14 cellular contexts compared by ENCODE assay signal in the genomic region with DNA sequence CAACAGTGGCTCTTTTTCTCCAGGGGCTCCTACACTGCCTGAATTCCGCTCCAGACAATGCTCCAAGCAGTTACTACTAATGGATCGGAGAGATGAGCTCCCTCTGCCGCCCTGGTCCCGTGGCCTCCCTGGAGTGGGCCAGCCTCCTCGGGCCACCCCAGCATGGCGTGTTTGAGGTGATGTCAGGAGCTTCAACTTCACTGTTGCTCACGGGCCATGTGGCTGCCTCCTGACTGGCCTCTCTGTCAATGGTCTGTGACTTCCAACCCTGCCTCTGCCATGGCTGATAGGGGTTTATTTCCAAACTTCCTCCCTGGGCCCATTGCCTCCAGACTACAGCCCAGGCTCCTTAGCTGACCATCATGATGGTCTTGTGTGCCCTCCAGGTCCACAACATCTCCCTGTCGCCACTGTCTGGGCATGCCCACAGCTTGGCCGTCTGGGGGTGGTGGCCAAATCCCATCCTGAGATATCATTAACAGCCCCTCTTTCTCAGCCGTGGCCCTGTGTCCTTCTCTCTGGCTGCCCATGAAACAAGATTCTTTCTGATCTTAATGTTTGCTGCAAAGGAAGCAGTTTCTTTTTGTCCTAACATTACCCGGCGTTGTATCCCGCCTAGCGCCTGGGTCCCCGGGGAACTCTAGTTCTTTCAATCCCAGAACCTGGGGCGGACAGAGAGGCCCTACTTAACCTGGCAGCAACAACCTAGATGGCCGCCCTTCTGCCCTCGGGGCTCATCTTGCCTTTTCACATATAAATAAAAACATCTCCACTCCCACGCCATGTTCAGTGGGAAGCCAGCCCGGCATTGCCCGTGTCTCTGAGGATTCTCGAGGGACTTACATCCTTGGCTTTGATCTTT. TPM values are rescaled to one million over a fixed set of nuclear protein-coding genes. Genes with fewer than 3 reads are reported as not detected.
DNase-seq lines count a peak whose midpoint lies in the region; ATAC-seq and TF ChIP-seq lines count a peak whose summit lies in the region.
"Had no signal": no experiment of that assay in that cellular context is flagged by ENCODE, and none has a peak within 500 bp of the region (broad histone marks: within the 10 kb centered on the region; RNA-seq: fewer than 3 reads in every experiment).

No MANE protein-coding gene starts in this region.

- intact Hi-C loops in left ventricle myocardium superior (cut with micrococcal nuclease) (no loop called here), prostate gland (cut with DNase I) (no loop called here)

- H3K27me3 Mint-ChIP-seq in WTC11 (ENCODE audit: low read depth) (no peaks in the 10 kb centered on the region), endodermal cell (ENCODE audit: insufficient read depth) (peaks cover 20% of the 10 kb centered on the region)

- no peaks in the 10 kb centered on the region for H3K9me2 ChIP-seq in GM23248 (ENCODE audit: insufficient read depth)

- H3F3A ChIP-seq in GM23248 (ENCODE audit: insufficient read depth): peaks cover 38% of the 10 kb centered on the region

- TF ChIP-seq CTCF in WTC11 (IDR thresholded peaks at IDR 0.05) (no peak), prostate gland (IDR thresholded peaks at IDR 0.05) (no peak), endodermal cell (conservative IDR thresholded peaks at IDR 0.05) (no peak)

- H3K36me3 ChIP-seq in GM23248 (ENCODE audit: low read depth): no peaks in the 10 kb centered on the region
- H3K36me3 ChIP-seq in skeletal muscle satellite cell (ENCODE audit: insufficient read depth, low read length): peaks cover 51% of the 10 kb centered on the region
- H3K36me3 ChIP-seq in prostate gland: no peaks in the 10 kb centered on the region
- no peaks in the 10 kb centered on the region for H3K36me3 ChIP-seq in endodermal cell (ENCODE audit: control insufficient read depth, insufficient read depth, low read length)

- H2AFZ ChIP-seq in GM23248: no peak overlapping the region

- H3K27ac ChIP-seq in GM23248: no peak overlapping the region
- H3K27ac ChIP-seq in prostate gland: peak overlapping the region in 1 of 2 donors; percentile 26
- no peak overlapping the region for H3K27ac ChIP-seq in endodermal cell (ENCODE audit: low read depth, low read length)
- H3K27ac ChIP-seq: epithelial cell of prostate had no signal

- H3K4me2 ChIP-seq in GM23248 (ENCODE audit: unreplicated experiment): peak overlapping the region; percentile 33
- peak overlapping the region; percentile 47 for H3K4me2 ChIP-seq in skeletal muscle satellite cell (ENCODE audit: low read length)

- H3K79me2 ChIP-seq in GM23248 (ENCODE audit: insufficient read depth): no peaks in the 10 kb centered on the region

- H3K9me3 ChIP-seq in GM23248 (ENCODE audit: low read depth) (no peaks in the 10 kb centered on the region), skeletal muscle satellite cell (replicated peaks; ENCODE audit: low read length) (no peaks in the 10 kb centered on the region), prostate gland (no peaks in the 10 kb centered on the region), endodermal cell (ENCODE audit: control insufficient read depth, low read length) (no peaks in the 10 kb centered on the region)

- POLR2A ChIA-PET in WTC11 (lab: Charles Lee): no interaction called here
- POLR2A ChIA-PET in HEK293T (lab: Yijun Ruan, JAX): no interaction called here

- H3K27me3 ChIP-seq in GM23248 (replicated peaks; ENCODE audit: insufficient read depth) (no peaks in the 10 kb centered on the region), skeletal muscle satellite cell (ENCODE audit: control insufficient read depth, insufficient read depth, low read length) (no peaks in the 10 kb centered on the region), prostate gland (replicated peaks; ENCODE audit: insufficient read depth) (no peaks in the 10 kb centered on the region), endodermal cell (ENCODE audit: control insufficient read depth, insufficient read depth, low read length, poor library complexity, severe bottlenecking) (peaks cover 9% of the 10 kb centered on the region)

- H3K4me1 ChIP-seq in GM23248 (ENCODE audit: insufficient read depth) (peaks cover 30% of the 10 kb centered on the region), skeletal muscle satellite cell (ENCODE audit: control insufficient read depth, insufficient read depth, low read length) (peaks cover 59% of the 10 kb centered on the region), prostate gland (replicated peaks) (no peaks in the 10 kb centered on the region), endodermal cell (ENCODE audit: control insufficient read depth, insufficient read depth, low read length) (no peaks in the 10 kb centered on the region)

- H3K27ac Mint-ChIP-seq in WTC11 (no peak overlapping the region), endodermal cell (no peak overlapping the region)

- H3K4me1 Mint-ChIP-seq in WTC11 (no peaks in the 10 kb centered on the region), endodermal cell (peaks cover 6% of the 10 kb centered on the region)

- no peak for TF ChIP-seq POLR2A in prostate gland (IDR thresholded peaks at IDR 0.05)

- H3K9ac ChIP-seq in GM23248 (no peak overlapping the region), skeletal muscle satellite cell (ENCODE audit: low read depth, low read length) (peak overlapping the region; percentile 3), endodermal cell (ENCODE audit: extremely low read depth, low read length, poor library complexity, severe bottlenecking) (no peak overlapping the region)

- CTCF ChIA-PET in WTC11 (lab: Charles Lee): interaction anchor here (1.4 kb wide), 1 partner anchor 155 kb away, joined by 3 read pairs; no protein-coding TSS in a partner anchor
- CTCF ChIA-PET in HEK293T (lab: Yijun Ruan, JAX): no interaction called here

- H4K20me1 ChIP-seq in GM23248 (ENCODE audit: insufficient read depth): no peaks in the 10 kb centered on the region

- H3K9me3 Mint-ChIP-seq in WTC11 (no peaks in the 10 kb centered on the region), endodermal cell (no peaks in the 10 kb centered on the region)

- no peak for ATAC-seq in WTC11
- ATAC-seq in left ventricle myocardium superior: no peak
- ATAC-seq in HG03565 (IDR thresholded peaks at IDR 0.05; ENCODE audit: unreplicated experiment): no peak

- in situ Hi-C loops in GM23248 (cut with MboI): no loop called here

- H3K4me3 ChIP-seq in GM23248 (no peak overlapping the region), skeletal muscle satellite cell (ENCODE audit: low read length) (no peak overlapping the region), prostate gland (no peak overlapping the region), endodermal cell (ENCODE audit: low read length) (no peak overlapping the region)

- no peak overlapping the region for H3K4me3 Mint-ChIP-seq in WTC11
- H3K4me3 Mint-ChIP-seq in endodermal cell: no peak overlapping the region

- no peaks in the 10 kb centered on the region for H3K36me3 Mint-ChIP-seq in WTC11
- H3K36me3 Mint-ChIP-seq in endodermal cell (ENCODE audit: low read depth): no peaks in the 10 kb centered on the region

- WGBS in GM23248 (ENCODE audit: low coverage in 1 of 2, low lambda C conversion rate in 2 of 2, missing lambda C conversion rate in 2 of 2), 2 experiments: 64 to 65% methylated on average over 22 of the region's 22 CpGs
- 64% methylated on average over 22 of the region's 22 CpGs for WGBS in prostate gland
- 93 to 95% methylated on average over 20 to 22 of the region's 22 CpGs for WGBS in endodermal cell (ENCODE audit: insufficient coverage in 1 of 2, insufficient read length in 1 of 2), 2 experiments

- DNase-seq in GM23248 (peak; percentile 47), WTC11 (ENCODE audit: low spot score) (peak; percentile 6), left ventricle myocardium superior (peak; percentile 48), prostate gland (ENCODE audit: low spot score) (no peak), HEK293T (ENCODE audit: extremely low spot score) (no peak), endodermal cell (no peak)
- DNase-seq: activated effector memory CD4-positive, alpha-beta T cell treated with anti-CD3 and anti-CD28 coated beads, Interleukin-2, amount 50 U/mL, for 16 hours; KBM-7; NCI-H146; NCI-H748 treated with DMSO at 0.1 percent for 48 hours; T-helper 9 cell had no signal

TF ChIP-seq in HEK293T, 16 proteins besides CTCF, POLR2A, EP300 and RAD21:
- no peak for TF ChIP-seq LEF1 (IDR thresholded peaks at IDR 0.05; ENCODE audit: borderline replicate concordance)
- TF ChIP-seq, protein P1, sequence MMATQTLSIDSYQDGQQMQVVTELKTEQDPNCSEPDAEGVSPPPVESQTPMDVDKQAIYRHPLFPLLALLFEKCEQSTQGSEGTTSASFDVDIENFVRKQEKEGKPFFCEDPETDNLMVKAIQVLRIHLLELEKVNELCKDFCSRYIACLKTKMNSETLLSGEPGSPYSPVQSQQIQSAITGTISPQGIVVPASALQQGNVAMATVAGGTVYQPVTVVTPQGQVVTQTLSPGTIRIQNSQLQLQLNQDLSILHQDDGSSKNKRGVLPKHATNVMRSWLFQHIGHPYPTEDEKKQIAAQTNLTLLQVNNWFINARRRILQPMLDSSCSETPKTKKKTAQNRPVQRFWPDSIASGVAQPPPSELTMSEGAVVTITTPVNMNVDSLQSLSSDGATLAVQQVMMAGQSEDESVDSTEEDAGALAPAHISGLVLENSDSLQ (IDR thresholded peaks at IDR 0.05): no peak
- TF ChIP-seq CTBP1 (IDR thresholded peaks at IDR 0.05; ENCODE audit: borderline replicate concordance): no peak
- no peak for TF ChIP-seq SP1 (IDR thresholded peaks at IDR 0.05)
- no peak for TF ChIP-seq FOXA1 (IDR thresholded peaks at IDR 0.05)
- no peak for TF ChIP-seq HDGF (IDR thresholded peaks at IDR 0.05; ENCODE audit: borderline replicate concordance)
- TF ChIP-seq SUZ12 (IDR thresholded peaks at IDR 0.05): no peak
- TF ChIP-seq ELF4 (IDR thresholded peaks at IDR 0.05): no peak
- no peak for TF ChIP-seq TARDBP (IDR thresholded peaks at IDR 0.05)
- no peak for TF ChIP-seq FOXK2 (IDR thresholded peaks at IDR 0.05)
- TF ChIP-seq FOXM1 (IDR thresholded peaks at IDR 0.05; ENCODE audit: borderline replicate concordance): no peak
- no peak for TF ChIP-seq BHLHE40 (IDR thresholded peaks at IDR 0.05; ENCODE audit: borderline replicate concordance)
- no peak for TF ChIP-seq NFRKB (IDR thresholded peaks at IDR 0.05)
- no peak for TF ChIP-seq L3MBTL2 (conservative IDR thresholded peaks at IDR 0.05)
TF ChIP-seq in HEK293T: peak in this region for 0.

RNA-seq across cellular contexts. Expression of a gene that starts 38.1 kb away (rescaled TPM):
- total RNA-seq in GM23248 (2014; rRNA removed; shearing (Covaris generic)): 40.7 and 50.1 TPM in 2 replicates
- polyA plus RNA-seq in GM23248 (2016; fragmentation: Nextera tagmentation; extraction: Ambion mirVana): 12.0 and 12.7 TPM in 2 replicates
- total RNA-seq in WTC11 (2021): 0.23 to 0.81 TPM (median 0.57 TPM) in 3 replicates
- 29.6 TPM for total RNA-seq in left ventricle myocardium superior
- 36.3 and 44.6 TPM in 2 replicates for total RNA-seq in skeletal muscle satellite cell (2012; rRNA removed)
- total RNA-seq in prostate gland: 10 to 100 TPM; 40.1 to 49.8 TPM
- total RNA-seq in endodermal cell: 1 to 10 TPM; 1.3 to 1.6 TPM
- 6.6 TPM for polyA plus RNA-seq in endodermal cell (2013, experiment 1 of 2)
- polyA plus RNA-seq in endodermal cell (2013, experiment 2 of 2): 8.9 TPM

Comparison
In these comparisons a context has a peak if more than half of its experiments do, and no peak if none do; other contexts are left out.
1. DNase-seq: peak in GM23248 (single experiment), WTC11 (single experiment) and left ventricle myocardium superior (single experiment); none in prostate gland (single experiment), HEK293T (single experiment) and endodermal cell (single experiment).
2. RNA of a gene that starts 38.1 kb away (total RNA-seq): 40.7 to 50.1 TPM in GM23248, 40.1 to 49.8 TPM in prostate gland and 29.6 TPM in left ventricle myocardium superior (single experiment); 1.3 to 1.6 TPM in endodermal cell and 0.23 to 0.81 TPM in WTC11; every median in the first group is over 10 times any median in the second.